8 cellular contexts compared by ENCODE assay signal in genomic region chr10:6275022-6275997, GRCh38.
DNase-seq lines count a peak whose midpoint lies in the region; ATAC-seq, FAIRE-seq and TF ChIP-seq lines count a peak whose summit lies in the region.

No MANE protein-coding gene starts in this region.

- intact Hi-C loops in thyroid gland (cut with DNase I) = no loop called here

- no peaks in the 10 kb centered on the region for H3K36me3 ChIP-seq in SJSA1
- H3K36me3 ChIP-seq in thyroid gland = no peaks in the 10 kb centered on the region

- TF ChIP-seq POLR2A in thyroid gland (IDR thresholded peaks at IDR 0.05) = no peak

- H3K27ac Mint-ChIP-seq in activated naive CD4-positive, alpha-beta T cell treated with anti-CD3 and anti-CD28 coated beads, Interleukin-2, amount 50 U/mL, for 24 hours = peak overlapping the region; percentile 99

- WGBS in thyroid gland, 2 donors = 82 to 86% methylated on average over 18 to 23 of the region's 29 CpGs

- no peaks in the 10 kb centered on the region for H3K27me3 Mint-ChIP-seq in activated naive CD4-positive, alpha-beta T cell treated with anti-CD3 and anti-CD28 coated beads, Interleukin-2, amount 50 U/mL, for 24 hours

- FAIRE-seq in GM18507 (lab: Jason Lieb, UNC) = peak; percentile 66

- ATAC-seq in HG03025 (IDR thresholded peaks at IDR 0.05; ENCODE audit: low FRiP score, unreplicated experiment) = peak; percentile 59

- TF ChIP-seq CTCF in thyroid gland (IDR thresholded peaks at IDR 0.05) = no peak

- no peaks in the 10 kb centered on the region for H3K27me3 ChIP-seq in SJSA1 (replicated peaks)
- H3K27me3 ChIP-seq in thyroid gland = no peaks in the 10 kb centered on the region

- H3K4me1 ChIP-seq in SJSA1 (replicated peaks) (peaks cover 30% of the 10 kb centered on the region), thyroid gland (peaks cover 0 to 3% of the 10 kb centered on the region in 2 donors)

- H3K27ac ChIP-seq in SJSA1 = peak overlapping the region; percentile 83
- H3K27ac ChIP-seq in thyroid gland = peak overlapping the region in 2 of 3 donors; percentile 36 to 64

- H3K9me3 ChIP-seq in SJSA1 (replicated peaks) (0 out of 2 replicates have a peak, but pooled peaks cover 3% of the 10 kb centered on the region), thyroid gland (no peaks in the 10 kb centered on the region)

- DNase-seq in GM18507 (ENCODE audit: extremely low spot score, insufficient read length, low read depth) = peak; percentile 43
- peak; percentile 96 to 99 for DNase-seq in SJSA1 (ENCODE audit: low read depth in 1 of 2, low spot score in 2 of 2)
- peak; percentile 90 for DNase-seq in glomerular endothelial cell (ENCODE audit: extremely low read depth, low read depth, low spot score)
- peak; percentile 80 for DNase-seq in pons (ENCODE audit: low spot score)
- peak; percentile 49 to 53 for DNase-seq in thyroid gland
- no peak for DNase-seq in NCI-H1092 (lab: John Stamatoyannopoulos, UW)

- H3K4me3 Mint-ChIP-seq in activated naive CD4-positive, alpha-beta T cell treated with anti-CD3 and anti-CD28 coated beads, Interleukin-2, amount 50 U/mL, for 24 hours = peak overlapping the region; percentile 77

- peaks cover 4% of the 10 kb centered on the region for H3K36me3 Mint-ChIP-seq in activated naive CD4-positive, alpha-beta T cell treated with anti-CD3 and anti-CD28 coated beads, Interleukin-2, amount 50 U/mL, for 24 hours

- no peaks in the 10 kb centered on the region for H3K9me3 Mint-ChIP-seq in activated naive CD4-positive, alpha-beta T cell treated with anti-CD3 and anti-CD28 coated beads, Interleukin-2, amount 50 U/mL, for 24 hours

- peaks cover 39% of the 10 kb centered on the region for H3K4me1 Mint-ChIP-seq in activated naive CD4-positive, alpha-beta T cell treated with anti-CD3 and anti-CD28 coated beads, Interleukin-2, amount 50 U/mL, for 24 hours

- H3K4me3 ChIP-seq in SJSA1 = peak overlapping the region; percentile 26
- no peak overlapping the region for H3K4me3 ChIP-seq in thyroid gland (replicated peaks in 1 of 3)
